28 cellular contexts compared by ENCODE assay signal in genomic region chr19:29800086-29800825, GRCh38.
"Had no signal": no experiment of that assay in that cellular context is flagged by ENCODE, and none has a peak within 500 bp of the region (broad histone marks: within the 10 kb centered on the region; RNA-seq: fewer than 3 reads in every experiment).

No MANE protein-coding gene starts in this region.

- H3K36me3 ChIP-seq: colonic mucosa, neural progenitor cell, right atrium auricular region, thoracic aorta, uterus, WERI-Rb-1 had no signal

- H3K36me3 Mint-ChIP-seq: activated naive CD4-positive, alpha-beta T cell treated with anti-CD3 and anti-CD28 coated beads, Interleukin-2, amount 10 ng/mL, durations not matched to agents 7 days and 5 days; natural killer cell; neural progenitor cell had no signal

- H3K27ac ChIP-seq: colonic mucosa, dorsolateral prefrontal cortex, neural progenitor cell, right atrium auricular region, thoracic aorta, uterus, WERI-Rb-1 had no signal

- ATAC-seq: activated CD4-positive, CD25-positive, alpha-beta regulatory T cell treated with anti-CD3 and anti-CD28 coated beads, Interleukin-2, amount 50 U/mL, for 24 hours; left colon; natural killer cell; T-helper 17 cell had no signal

- H2AFZ ChIP-seq: neural progenitor cell had no signal

- FAIRE-seq: bronchial epithelial cell, keratinocyte had no signal

- H3K4me1 ChIP-seq: colonic mucosa, neural progenitor cell, uterus had no signal

- H3K9ac ChIP-seq: neural progenitor cell had no signal

- H3K27ac Mint-ChIP-seq: activated naive CD4-positive, alpha-beta T cell treated with anti-CD3 and anti-CD28 coated beads, Interleukin-2, amount 10 ng/mL, durations not matched to agents 7 days and 5 days; natural killer cell; neural progenitor cell; stimulated activated naive CD8-positive, alpha-beta T cell treated with anti-CD3 and anti-CD28 coated beads, Interleukin-15, Interleukin-2, amounts not matched to agents 100 ng/mL and 50 ng/mL, for 24 hours; T-helper 17 cell had no signal

- H3K9me3 ChIP-seq: colonic mucosa, right atrium auricular region, thoracic aorta, uterus had no signal

- H3K4me1 Mint-ChIP-seq: natural killer cell had no signal

- H3K9me3 Mint-ChIP-seq: activated naive CD4-positive, alpha-beta T cell treated with anti-CD3 and anti-CD28 coated beads, Interleukin-2, amount 10 ng/mL, durations not matched to agents 7 days and 5 days; natural killer cell; neural progenitor cell; stimulated activated naive CD8-positive, alpha-beta T cell treated with anti-CD3 and anti-CD28 coated beads, Interleukin-15, Interleukin-2, amounts not matched to agents 100 ng/mL and 50 ng/mL, for 24 hours had no signal

- H3K4me3 Mint-ChIP-seq: activated naive CD4-positive, alpha-beta T cell treated with anti-CD3 and anti-CD28 coated beads, Interleukin-2, amount 10 ng/mL, durations not matched to agents 7 days and 5 days; natural killer cell; neural progenitor cell; stimulated activated naive CD8-positive, alpha-beta T cell treated with anti-CD3 and anti-CD28 coated beads, Interleukin-15, Interleukin-2, amounts not matched to agents 100 ng/mL and 50 ng/mL, for 24 hours; T-helper 17 cell had no signal

- H3K4me3 ChIP-seq: colonic mucosa, dorsolateral prefrontal cortex, neural progenitor cell, right atrium auricular region, thoracic aorta, uterus had no signal

- H3K27me3 ChIP-seq: colonic mucosa, neural progenitor cell, right atrium auricular region, uterus had no signal

- H3K4me2 ChIP-seq: neural progenitor cell had no signal

- H3K27me3 Mint-ChIP-seq: stimulated activated naive CD8-positive, alpha-beta T cell treated with anti-CD3 and anti-CD28 coated beads, Interleukin-15, Interleukin-2, amounts not matched to agents 100 ng/mL and 50 ng/mL, for 24 hours; T-helper 17 cell had no signal

- DNase-seq: activated CD4-positive, alpha-beta T cell treated with anti-CD3 and anti-CD28 coated beads for 48 hours; activated CD4-positive, alpha-beta T cell treated with anti-CD3 and anti-CD28 coated beads, Interleukin-2, amount 50 U/mL, for 48 hours; activated CD8-positive, alpha-beta memory T cell treated with anti-CD3 and anti-CD28 coated beads for 24 hours; activated gamma-delta T cell; activated naive CD4-positive, alpha-beta T cell treated with anti-CD3 and anti-CD28 coated beads, Interleukin-2, amount 10 ng/mL, durations not matched to agents 7 days and 5 days; colonic mucosa; effector memory CD4-positive, alpha-beta T cell; foreskin fibroblast; head of caudate nucleus; hippocampal formation; left colon; mesenchymal stem cell; natural killer cell; occipital lobe; stimulated activated CD4-positive, alpha-beta T cell treated with anti-CD3 and anti-CD28 coated beads, Interleukin-2, amount 100 ng/mL, for 48 hours; T-helper 17 cell; T1000; trophoblast cell; uterus; WERI-Rb-1 had no signal
